ENCODE assay signal across 1 cellular context in the genomic region with DNA sequence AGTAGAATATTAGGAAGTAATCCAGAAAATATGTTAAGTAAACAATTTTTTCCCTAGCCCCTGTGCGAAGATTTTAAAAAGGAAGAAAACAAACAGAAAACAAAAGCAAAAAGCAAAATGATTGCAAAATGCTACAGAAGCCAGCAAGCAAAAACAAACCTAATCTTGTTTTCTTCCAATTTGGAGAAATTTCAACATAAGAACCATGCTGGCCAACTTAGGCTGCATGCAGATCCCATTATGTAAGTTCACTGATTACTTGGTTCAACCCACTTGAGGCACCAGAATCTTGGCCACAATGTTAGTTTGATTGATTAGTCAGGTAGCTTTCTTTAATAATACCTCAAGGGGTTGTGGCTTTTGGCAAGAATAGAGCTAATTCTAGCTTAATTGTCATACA.
TF ChIP-seq lines count a peak whose summit lies in the region.

No MANE protein-coding gene starts in this region.

TF ChIP-seq in WTC11, 78 proteins besides CTCF, POLR2A, EP300 and RAD21 (continued from another document):
- TF ChIP-seq PRDM15 (CRISPR knock-in tag; IDR thresholded peaks at IDR 0.05): no peak
